In genomic region chr15:74906193-74906449, GRCh38 we compare ENCODE assay signal across 1 cellular context.
TF ChIP-seq lines count a peak whose summit lies in the region.

No MANE protein-coding gene starts in this region.

TF ChIP-seq in HCT116, 20 proteins besides CTCF, POLR2A, EP300 and RAD21 (continued from another document):
- TF ChIP-seq SIN3A (IDR thresholded peaks at IDR 0.05; ENCODE audit: low read depth) (no peak), EGR1 (IDR thresholded peaks at IDR 0.05; ENCODE audit: low read depth) (no peak), EZH2phosphoT487 (IDR thresholded peaks at IDR 0.05; ENCODE audit: borderline replicate concordance) (no peak), FOSL1 (IDR thresholded peaks at IDR 0.05; ENCODE audit: low read depth) (no peak), SP1 (IDR thresholded peaks at IDR 0.05; ENCODE audit: low read depth) (no peak), ZBTB33 (IDR thresholded peaks at IDR 0.05; ENCODE audit: extremely low read depth, insufficient replicate concordance, low read length) (no peak), ATF3 (IDR thresholded peaks at IDR 0.05) (no peak), JUND (IDR thresholded peaks at IDR 0.05) (no peak), ELF1 (IDR thresholded peaks at IDR 0.05; ENCODE audit: borderline replicate concordance, low read depth) (no peak)
